In the genomic region with DNA sequence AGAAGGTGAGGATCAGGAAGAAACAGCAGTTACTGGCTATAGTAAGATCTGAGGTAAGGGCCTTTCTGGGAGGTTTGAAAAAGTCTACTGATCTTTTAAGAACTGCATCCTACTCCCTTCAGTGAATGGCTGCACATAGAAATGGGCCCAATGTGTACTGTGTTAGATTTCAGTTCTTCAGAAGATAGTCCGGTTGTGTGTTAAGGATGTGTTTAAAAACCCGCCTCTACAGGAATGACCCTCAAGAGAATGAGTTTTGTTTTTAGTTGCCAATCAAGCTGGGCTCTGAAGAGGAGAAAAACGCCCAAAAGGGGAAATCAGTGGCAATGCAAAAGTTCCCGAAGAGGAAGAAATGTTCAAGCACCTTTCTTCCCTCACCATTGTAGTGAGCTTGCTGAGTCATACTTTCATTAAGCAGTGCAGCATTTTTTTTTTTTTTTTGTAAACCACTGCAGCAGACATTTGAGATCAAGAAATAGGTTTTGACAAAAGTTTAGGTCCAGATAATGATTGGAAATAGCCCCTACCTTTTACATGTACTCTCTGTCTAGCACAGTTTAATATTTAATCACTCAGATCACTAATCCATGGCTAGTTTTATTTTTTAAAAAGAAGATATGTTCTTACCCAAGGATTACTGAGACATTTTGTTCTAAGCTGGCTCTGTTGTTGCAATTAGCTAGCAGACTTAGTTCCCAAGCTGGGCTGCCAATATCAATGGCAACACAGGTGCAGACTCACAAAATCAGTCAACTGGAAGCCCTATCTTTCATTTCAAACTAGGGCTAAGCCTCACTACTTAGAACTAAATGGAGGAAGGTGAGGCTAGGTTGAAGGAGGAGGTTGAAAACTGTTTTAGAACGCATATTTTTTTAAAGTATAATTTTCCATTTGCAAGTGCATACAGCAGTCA, we compare ENCODE assay signal across 10 cellular contexts. TPM values are rescaled to one million over a fixed set of nuclear protein-coding genes. Genes with fewer than 3 reads are reported as not detected.
DNase-seq lines count a peak whose midpoint lies in the region; ATAC-seq lines count a peak whose summit lies in the region.
"Had no signal": no experiment of that assay in that cellular context is flagged by ENCODE, and none has a peak within 500 bp of the region (broad histone marks: within the 10 kb centered on the region; RNA-seq: fewer than 3 reads in every experiment).

No MANE protein-coding gene starts in this region.

- no peaks in the 10 kb centered on the region for H3K36me3 Mint-ChIP-seq in dendritic cell treated with granulocyte-macrophage colony-stimulating factor and Interleukin-4, amounts not matched to agents 40 ng/mL and 50 ng/mL, for 4 days (ENCODE audit: low read depth)
- no peaks in the 10 kb centered on the region for H3K36me3 Mint-ChIP-seq in activated naive CD4-positive, alpha-beta T cell treated with anti-CD3 and anti-CD28 coated beads for 36 hours (ENCODE audit: low read depth)
- H3K36me3 Mint-ChIP-seq: CD4-positive, CD25-positive, alpha-beta regulatory T cell had no signal

- CTCF ChIA-PET in activated naive CD4-positive, alpha-beta T cell treated with anti-CD3 and anti-CD28 coated beads for 36 hours (lab: Charles Lee): interaction anchor here (0.6 to 1.3 kb wide), 5 partner anchors 29 to 693 kb away, joined by 3 to 4 read pairs (median 4); no protein-coding TSS in a partner anchor

- no peaks in the 10 kb centered on the region for H3K9me3 Mint-ChIP-seq in dendritic cell treated with granulocyte-macrophage colony-stimulating factor and Interleukin-4, amounts not matched to agents 40 ng/mL and 50 ng/mL, for 4 days
- no peaks in the 10 kb centered on the region for H3K9me3 Mint-ChIP-seq in activated naive CD4-positive, alpha-beta T cell treated with anti-CD3 and anti-CD28 coated beads for 36 hours

- ATAC-seq in GM19452 (IDR thresholded peaks at IDR 0.05; ENCODE audit: unreplicated experiment) (peak; percentile 63), HG03135 (IDR thresholded peaks at IDR 0.05; ENCODE audit: unreplicated experiment) (peak; percentile 9)

- peak overlapping the region; percentile 52 for H3K27ac Mint-ChIP-seq in dendritic cell treated with granulocyte-macrophage colony-stimulating factor and Interleukin-4, amounts not matched to agents 40 ng/mL and 50 ng/mL, for 4 days
- no peak overlapping the region for H3K27ac Mint-ChIP-seq in activated naive CD4-positive, alpha-beta T cell treated with anti-CD3 and anti-CD28 coated beads for 36 hours
- H3K27ac Mint-ChIP-seq: CD4-positive, CD25-positive, alpha-beta regulatory T cell had no signal

- H3K27me3 Mint-ChIP-seq in dendritic cell treated with granulocyte-macrophage colony-stimulating factor and Interleukin-4, amounts not matched to agents 40 ng/mL and 50 ng/mL, for 4 days: no peaks in the 10 kb centered on the region
- H3K27me3 Mint-ChIP-seq in activated naive CD4-positive, alpha-beta T cell treated with anti-CD3 and anti-CD28 coated beads for 36 hours (ENCODE audit: low read depth): peaks cover 4% of the 10 kb centered on the region

- peak; percentile 39 for DNase-seq in CD1c-positive myeloid dendritic cell (ENCODE audit: extremely low spot score)
- no peak for DNase-seq in activated naive CD4-positive, alpha-beta T cell treated with anti-CD3 and anti-CD28 coated beads for 36 hours
- no peak for DNase-seq in NCI-H748 treated with DMSO at 0.1 percent for 48 hours (lab: John Stamatoyannopoulos, UW)
- no peak for DNase-seq in activated CD4-positive, alpha-beta T cell treated with anti-CD3 and anti-CD28 coated beads for 4 hours
- no peak for DNase-seq in NCI-H1930 (lab: John Stamatoyannopoulos, UW)
- DNase-seq: activated naive CD4-positive, alpha-beta T cell treated with anti-CD3 and anti-CD28 coated beads, Interleukin-2, amount 50 U/mL, for 16 hours had no signal

- intact Hi-C loops in dendritic cell treated with granulocyte-macrophage colony-stimulating factor and Interleukin-4, amounts not matched to agents 40 ng/mL and 50 ng/mL, for 4 days (cut with micrococcal nuclease): loop anchor here (1.0 to 2.0 kb wide), 2 partner anchors 175 to 772 kb away; no protein-coding TSS in a partner anchor
- intact Hi-C loops in activated naive CD4-positive, alpha-beta T cell treated with anti-CD3 and anti-CD28 coated beads for 36 hours (cut with micrococcal nuclease): loop anchor here (1.0 to 5.0 kb wide), 3 partner anchors 175 to 863 kb away; no protein-coding TSS in a partner anchor

- H3K4me1 Mint-ChIP-seq in dendritic cell treated with granulocyte-macrophage colony-stimulating factor and Interleukin-4, amounts not matched to agents 40 ng/mL and 50 ng/mL, for 4 days (ENCODE audit: low read depth): peaks cover 7% of the 10 kb centered on the region
- peaks cover 5% of the 10 kb centered on the region for H3K4me1 Mint-ChIP-seq in activated naive CD4-positive, alpha-beta T cell treated with anti-CD3 and anti-CD28 coated beads for 36 hours (ENCODE audit: low read depth)
- H3K4me1 Mint-ChIP-seq: CD4-positive, CD25-positive, alpha-beta regulatory T cell had no signal

- H3K4me3 Mint-ChIP-seq in dendritic cell treated with granulocyte-macrophage colony-stimulating factor and Interleukin-4, amounts not matched to agents 40 ng/mL and 50 ng/mL, for 4 days: no peak overlapping the region
- no peak overlapping the region for H3K4me3 Mint-ChIP-seq in activated naive CD4-positive, alpha-beta T cell treated with anti-CD3 and anti-CD28 coated beads for 36 hours
- H3K4me3 Mint-ChIP-seq: CD4-positive, CD25-positive, alpha-beta regulatory T cell had no signal

RNA-seq across cellular contexts. Expression of a gene that starts 7.0 kb away (rescaled TPM):
- total RNA-seq in activated naive CD4-positive, alpha-beta T cell treated with anti-CD3 and anti-CD28 coated beads for 36 hours: not detected
- total RNA-seq: CD4-positive, CD25-positive, alpha-beta regulatory T cell had no signal
